ENCODE assay signal across 21 cellular contexts in genomic region chr18:27014841-27015240, GRCh38.
DNase-seq lines count a peak whose midpoint lies in the region; ATAC-seq, FAIRE-seq and TF ChIP-seq lines count a peak whose summit lies in the region.
"Had no signal": no experiment of that assay in that cellular context is flagged by ENCODE, and none has a peak within 500 bp of the region (broad histone marks: within the 10 kb centered on the region; RNA-seq: fewer than 3 reads in every experiment).

No MANE protein-coding gene starts in this region.

- H3K9me3 Mint-ChIP-seq in Calu3 (ENCODE audit: low read depth, unreplicated experiment): no peaks in the 10 kb centered on the region
- H3K9me3 Mint-ChIP-seq: H9 had no signal

- no peak overlapping the region for H3K23ac ChIP-seq in mesenchymal stem cell (ENCODE audit: low read length in 2 of 2)

- no peaks in the 10 kb centered on the region for H3K27me3 Mint-ChIP-seq in Calu3 (ENCODE audit: unreplicated experiment)
- H3K27me3 Mint-ChIP-seq: CD4-positive, alpha-beta memory T cell had no signal

- CTCF ChIA-PET in Calu3 (lab: Charles Lee): interaction anchor here (0.7 kb wide), 1 partner anchor 774 kb away, joined by 3 read pairs; no protein-coding TSS in a partner anchor

- no peak overlapping the region for H2AK5ac ChIP-seq in mesenchymal stem cell (ENCODE audit: low read length, severe bottlenecking)

- H3K27ac ChIP-seq in mesenchymal stem cell (ENCODE audit: low read length, poor library complexity, severe bottlenecking): peak overlapping the region; percentile 44
- H3K27ac ChIP-seq: BLaER1, HL-60 had no signal

- no TSS peak for BruUV-seq in Calu3 (replicated peaks; lab: Mats Ljungman, UMichigan)

- no peak overlapping the region for H4K91ac ChIP-seq in mesenchymal stem cell (ENCODE audit: low read length)

- ATAC-seq in GM18873 (IDR thresholded peaks at IDR 0.05; ENCODE audit: low FRiP score, unreplicated experiment): no peak
- no peak for ATAC-seq in HG03469 (IDR thresholded peaks at IDR 0.05; ENCODE audit: unreplicated experiment)
- ATAC-seq: K562 had no signal

- no peaks in the 10 kb centered on the region for H3K36me3 ChIP-seq in mesenchymal stem cell (ENCODE audit: control insufficient read depth in 1 of 2, insufficient read depth in 2 of 2, low read depth in 1 of 2, low read length in 2 of 2)
- H3K36me3 ChIP-seq: BLaER1 had no signal

- no peak overlapping the region for H2BK15ac ChIP-seq in mesenchymal stem cell (ENCODE audit: low read depth, poor library complexity, severe bottlenecking)

- no peak overlapping the region for H3K4me2 ChIP-seq in mesenchymal stem cell (ENCODE audit: low read length, poor library complexity, severe bottlenecking)
- H3K4me2 ChIP-seq: BLaER1 had no signal

- peak; percentile 36 for FAIRE-seq in islet of Langerhans (lab: Jason Lieb, UNC)
- FAIRE-seq: A204.1, GM18507, H1 had no signal

- TF ChIP-seq CTCF in Calu3 (IDR thresholded peaks at IDR 0.05; ENCODE audit: unreplicated experiment): no peak

- H3K27ac Mint-ChIP-seq in Calu3 (ENCODE audit: unreplicated experiment): no peak overlapping the region
- H3K27ac Mint-ChIP-seq: CD14-positive monocyte; CD4-positive, alpha-beta memory T cell; H9 had no signal

- no peak overlapping the region for H2BK5ac ChIP-seq in mesenchymal stem cell (ENCODE audit: low read depth, low read length, poor library complexity, severe bottlenecking)

- H2BK12ac ChIP-seq in mesenchymal stem cell (ENCODE audit: low read length in 2 of 2): no peak overlapping the region

- WGBS in mesenchymal stem cell: 100% methylated on average over 1 of the region's 1 CpG

- H3K4me1 ChIP-seq in mesenchymal stem cell (ENCODE audit: control insufficient read depth, insufficient read depth, low read depth, low read length): peaks cover 7% of the 10 kb centered on the region
- H3K4me1 ChIP-seq: BLaER1 had no signal

- H4K8ac ChIP-seq in mesenchymal stem cell (ENCODE audit: low read length): no peak overlapping the region

- no peak overlapping the region for H2AFZ ChIP-seq in mesenchymal stem cell (ENCODE audit: low read depth, low read length)

- H3K4me3 ChIP-seq in mesenchymal stem cell (ENCODE audit: insufficient read depth in 1 of 2, low read depth in 1 of 2, low read length in 2 of 2): no peak overlapping the region
- H3K4me3 ChIP-seq: BLaER1, K562 had no signal

- H3K36me3 Mint-ChIP-seq in Calu3 (ENCODE audit: insufficient read depth, unreplicated experiment): no peaks in the 10 kb centered on the region
- H3K36me3 Mint-ChIP-seq: CD14-positive monocyte; CD4-positive, alpha-beta memory T cell had no signal

- H3K14ac ChIP-seq in mesenchymal stem cell (ENCODE audit: low read length in 2 of 2): no peak overlapping the region

- peaks cover 27% of the 10 kb centered on the region for H3K4me1 Mint-ChIP-seq in Calu3 (ENCODE audit: low read depth, unreplicated experiment)
- H3K4me1 Mint-ChIP-seq: CD14-positive monocyte; CD4-positive, alpha-beta memory T cell; H9 had no signal

- no peak overlapping the region for H2BK120ac ChIP-seq in mesenchymal stem cell (ENCODE audit: low read depth, low read length)

- intact Hi-C loops in Calu3 (cut with micrococcal nuclease; ENCODE audit: unreplicated experiment): loop anchor here (5.0 kb wide), 3 partner anchors 122 to 582 kb away; no protein-coding TSS in a partner anchor

- H3K9me3 ChIP-seq in mesenchymal stem cell (ENCODE audit: control insufficient read depth, low read length): no peaks in the 10 kb centered on the region
- H3K9me3 ChIP-seq: BLaER1 had no signal

- H3K79me1 ChIP-seq in mesenchymal stem cell (replicated peaks; ENCODE audit: low read length, poor library complexity, severe bottlenecking): no peaks in the 10 kb centered on the region

- H3K4me3 Mint-ChIP-seq in Calu3 (ENCODE audit: low read depth, unreplicated experiment): peak overlapping the region; percentile 1
- H3K4me3 Mint-ChIP-seq: CD14-positive monocyte; CD4-positive, alpha-beta memory T cell; H9 had no signal

- no peak overlapping the region for H3K4ac ChIP-seq in mesenchymal stem cell (ENCODE audit: low read depth in 1 of 2, low read length in 2 of 2)

- no peaks in the 10 kb centered on the region for H3K27me3 ChIP-seq in mesenchymal stem cell (ENCODE audit: control insufficient read depth in 1 of 2, insufficient read depth in 1 of 2, low read length in 2 of 2)
- H3K27me3 ChIP-seq: BLaER1 had no signal

- DNase-seq in Calu3 (no peak), mesenchymal stem cell (no peak), Ammon's horn (ENCODE audit: low spot score) (no peak)
- no peak for DNase-seq in stimulated activated CD4-positive, alpha-beta T cell treated with anti-CD3 and anti-CD28 coated beads, Interleukin-4, amount 100 ng/mL, for 4 hours
- DNase-seq: AML-193; CD4-positive, alpha-beta memory T cell; DMS153; DMS79; GDM1; H9; IMR-90 had no signal

- H3K18ac ChIP-seq in mesenchymal stem cell (ENCODE audit: low read depth in 1 of 2, low read length in 2 of 2): no peak overlapping the region

- no peak overlapping the region for H3K9ac ChIP-seq in mesenchymal stem cell (ENCODE audit: low read length)
- H3K9ac ChIP-seq: BLaER1 had no signal
